11 cellular contexts compared by ENCODE assay signal in genomic region chr19:47411696-47412095, GRCh38. TPM values are rescaled to one million over a fixed set of nuclear protein-coding genes. Genes with fewer than 3 reads are reported as not detected.
"Had no signal": no experiment of that assay in that cellular context is flagged by ENCODE, and none has a peak within 500 bp of the region (broad histone marks: within the 10 kb centered on the region; RNA-seq: fewer than 3 reads in every experiment).

No MANE protein-coding gene starts in this region.

RNA-seq across cellular contexts. Expression of gene MEIS3, which starts 7.6 kb away (rescaled TPM):
- total RNA-seq: activated B cell treated with CpG ODN at 0.5 μM for 24 hours; activated CD4-positive, alpha-beta T cell treated with anti-CD3 and anti-CD28 coated beads, Interleukin-2, amount 10 ng/mL, durations not matched to agents 24 days and 14 days; activated CD4-positive, alpha-beta T cell treated with anti-CD3 and anti-CD28 coated beads, Interleukin-2, amount 10 ng/mL, durations not matched to agents 7 days and 5 days; activated CD8-positive, alpha-beta memory T cell treated with anti-CD3 and anti-CD28 coated beads for 36 hours; activated CD8-positive, alpha-beta memory T cell treated with anti-CD3 and anti-CD28 coated beads, Interleukin-2, amount 10 ng/mL, durations not matched to agents 7 days and 5 days; activated CD8-positive, alpha-beta T cell treated with anti-CD3 and anti-CD28 coated beads for 36 hours; activated CD8-positive, alpha-beta T cell treated with anti-CD3 and anti-CD28 coated beads, Interleukin-2, amount 10 ng/mL, durations not matched to agents 7 days and 5 days; T-helper 1 cell treated with Interleukin-12 subunit alpha and Interleukin-12 subunit beta and Interleukin-4 antibody, amounts not matched to agents 30 ng/mL and 1 ng/mL, for 36 hours had no signal

RNA-seq across cellular contexts. Expression of gene SLC8A2, which starts 60.0 kb away (rescaled TPM):
- total RNA-seq: activated B cell treated with CpG ODN at 0.5 μM for 24 hours; activated CD4-positive, alpha-beta memory T cell treated with anti-CD3 and anti-CD28 coated beads, Interleukin-2, amount 10 ng/mL, durations not matched to agents 7 days and 5 days; activated CD4-positive, alpha-beta T cell treated with anti-CD3 and anti-CD28 coated beads, Interleukin-2, amount 10 ng/mL, durations not matched to agents 24 days and 14 days; activated CD4-positive, alpha-beta T cell treated with anti-CD3 and anti-CD28 coated beads, Interleukin-2, amount 10 ng/mL, durations not matched to agents 7 days and 5 days; activated CD8-positive, alpha-beta memory T cell treated with anti-CD3 and anti-CD28 coated beads for 36 hours; T-cell; T-helper 1 cell treated with Interleukin-12 subunit alpha and Interleukin-12 subunit beta and Interleukin-4 antibody, amounts not matched to agents 30 ng/mL and 1 ng/mL, for 36 hours; T-helper 17 cell had no signal
